Comparison of ENCODE assay signal across 21 cellular contexts in the genomic region with DNA sequence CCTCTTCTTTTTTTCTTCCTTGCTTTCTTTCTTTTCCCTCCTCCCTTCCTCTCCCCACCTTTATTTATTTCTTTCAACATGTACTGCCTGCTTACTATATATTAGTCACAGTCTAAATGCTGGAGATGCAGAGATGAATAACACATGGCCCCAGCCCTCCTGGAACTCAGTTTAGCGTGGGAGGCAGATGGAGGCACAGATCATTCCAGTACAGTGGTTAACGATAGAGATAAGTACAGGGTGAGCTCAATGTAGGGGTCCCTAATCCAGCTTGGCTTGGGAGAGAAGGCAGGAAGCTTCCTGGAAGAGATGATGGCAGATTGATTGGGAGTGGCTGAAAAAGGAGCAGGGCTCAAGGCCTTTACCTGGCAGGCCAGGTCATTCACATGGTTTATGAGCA. TPM values are rescaled to one million over a fixed set of nuclear protein-coding genes. Genes with fewer than 3 reads are reported as not detected.
A peak's percentile ranks its signal among the peaks of the same experiment; 100 is the strongest.
DNase-seq lines count a peak whose midpoint lies in the region; ATAC-seq and TF ChIP-seq lines count a peak whose summit lies in the region.
"Had no signal": no experiment of that assay in that cellular context is flagged by ENCODE, and none has a peak within 500 bp of the region (broad histone marks: within the 10 kb centered on the region; RNA-seq: fewer than 3 reads in every experiment).

No MANE protein-coding gene starts in this region.

- no peaks in the 10 kb centered on the region for H3K36me3 Mint-ChIP-seq in HFFc6 (ENCODE audit: low read depth)
- no peaks in the 10 kb centered on the region for H3K36me3 Mint-ChIP-seq in CD8-positive, alpha-beta memory T cell
- H3K36me3 Mint-ChIP-seq: naive B cell, type B pancreatic cell had no signal

- peaks cover 0 to 9% (median 6%) of the 10 kb centered on the region in 4 donors for H3K4me1 ChIP-seq in sigmoid colon
- H3K4me1 ChIP-seq in CD8-positive, alpha-beta memory T cell (ENCODE audit: insufficient read depth, low read length): peaks cover 24% of the 10 kb centered on the region

- no peaks in the 10 kb centered on the region for H3K9me3 ChIP-seq in sigmoid colon
- H3K9me3 ChIP-seq in CD8-positive, alpha-beta memory T cell (ENCODE audit: low read length): no peaks in the 10 kb centered on the region

- in situ Hi-C loops in brain microvascular endothelial cell (cut with HindIII; ENCODE audit: low pct_ligation_motif_present, low sequenced_read_pairs): no loop called here

- 85% methylated on average over 2 of the region's 2 CpGs for WGBS in sigmoid colon, 2 donors

- no peak for TF ChIP-seq POLR2A in sigmoid colon (IDR thresholded peaks at IDR 0.05)

- intact Hi-C loops in sigmoid colon (cut with DNase I): loop anchor here (5.0 kb wide), 1 partner anchor 67 kb away; no protein-coding TSS in a partner anchor

- H3K4me1 Mint-ChIP-seq in HFFc6 (ENCODE audit: low read depth): peaks cover 43% of the 10 kb centered on the region
- H3K4me1 Mint-ChIP-seq in CD8-positive, alpha-beta memory T cell: peaks cover 40 to 46% (median 41%) of the 10 kb centered on the region in 3 donors

- DNase-seq in HFFc6 (peak; percentile 58), brain microvascular endothelial cell (peak; percentile 50), kidney glomerular epithelial cell (lab: John Stamatoyannopoulos, UW) (peak; percentile 49), occipital lobe (lab: John Stamatoyannopoulos, UW) (no peak), sigmoid colon (no peak)
- DNase-seq in CD8-positive, alpha-beta memory T cell: no peak
- DNase-seq: activated CD4-positive, alpha-beta T cell treated with anti-CD3 and anti-CD28 coated beads for 36 hours; activated naive CD8-positive, alpha-beta T cell treated with anti-CD3 and anti-CD28 coated beads, Interleukin-2, amount 10 ng/mL, durations not matched to agents 7 days and 5 days; hypothalamus; KG1; left ventricle myocardium superior; naive B cell; NCI-H1694 treated with DMSO at 0.1 percent for 48 hours; NCI-H510A treated with DMSO at 0.1 percent for 48 hours; retina; stimulated activated CD4-positive, alpha-beta T cell treated with anti-CD3 and anti-CD28 coated beads, Interleukin-2, amount 100 ng/mL, for 48 hours; T-helper 1 cell had no signal

- H3K27me3 ChIP-seq in brain microvascular endothelial cell (replicated peaks): no peaks in the 10 kb centered on the region
- no peaks in the 10 kb centered on the region for H3K27me3 ChIP-seq in sigmoid colon
- no peaks in the 10 kb centered on the region for H3K27me3 ChIP-seq in CD8-positive, alpha-beta memory T cell (ENCODE audit: insufficient read depth, low read length, poor library complexity, severe bottlenecking)

- CTCF ChIA-PET in CD8-positive, alpha-beta memory T cell (lab: Charles Lee): no interaction called here

- H3K4me3 ChIP-seq in brain microvascular endothelial cell (ENCODE audit: low read depth, low read length) (no peak overlapping the region), sigmoid colon (no peak overlapping the region)
- H3K4me3 ChIP-seq in CD8-positive, alpha-beta memory T cell (ENCODE audit: low read length): no peak overlapping the region

- peaks cover 4% of the 10 kb centered on the region for H3K27me3 Mint-ChIP-seq in HFFc6 (ENCODE audit: insufficient read depth)
- peaks cover 0 to 2% of the 10 kb centered on the region in 2 donors for H3K27me3 Mint-ChIP-seq in CD8-positive, alpha-beta memory T cell
- H3K27me3 Mint-ChIP-seq: activated CD4-positive, alpha-beta T cell treated with anti-CD3 and anti-CD28 coated beads for 36 hours; activated naive CD8-positive, alpha-beta T cell treated with anti-CD3 and anti-CD28 coated beads, Interleukin-2, amount 10 ng/mL, durations not matched to agents 7 days and 5 days; naive B cell; type B pancreatic cell had no signal

- POLR2A ChIA-PET in CD8-positive, alpha-beta memory T cell (lab: Charles Lee): no interaction called here

- H3K36me3 ChIP-seq in brain microvascular endothelial cell (replicated peaks): no peaks in the 10 kb centered on the region
- no peaks in the 10 kb centered on the region for H3K36me3 ChIP-seq in sigmoid colon
- H3K36me3 ChIP-seq in CD8-positive, alpha-beta memory T cell (ENCODE audit: insufficient read depth, low read length): no peaks in the 10 kb centered on the region

- ATAC-seq in HG03432 (IDR thresholded peaks at IDR 0.05; ENCODE audit: unreplicated experiment): no peak
- ATAC-seq: activated CD4-positive, alpha-beta T cell treated with anti-CD3 and anti-CD28 coated beads for 36 hours; left ventricle myocardium superior; Panc1 had no signal

- H3K4me3 Mint-ChIP-seq in HFFc6: peak overlapping the region; percentile 56
- H3K4me3 Mint-ChIP-seq in CD8-positive, alpha-beta memory T cell: no peak overlapping the region
- H3K4me3 Mint-ChIP-seq: activated CD4-positive, alpha-beta T cell treated with anti-CD3 and anti-CD28 coated beads for 36 hours; activated naive CD8-positive, alpha-beta T cell treated with anti-CD3 and anti-CD28 coated beads, Interleukin-2, amount 10 ng/mL, durations not matched to agents 7 days and 5 days; naive B cell; type B pancreatic cell had no signal

- TF ChIP-seq EP300 in sigmoid colon (IDR thresholded peaks at IDR 0.05): no peak

- no peaks in the 10 kb centered on the region for H3K9me3 Mint-ChIP-seq in HFFc6
- no peaks in the 10 kb centered on the region for H3K9me3 Mint-ChIP-seq in CD8-positive, alpha-beta memory T cell
- H3K9me3 Mint-ChIP-seq: naive B cell, type B pancreatic cell had no signal

- H3K27ac ChIP-seq in 22Rv1 (peak overlapping the region; percentile 71), brain microvascular endothelial cell (no peak overlapping the region), sigmoid colon (no peak overlapping the region)
- no peak overlapping the region for H3K27ac ChIP-seq in CD8-positive, alpha-beta memory T cell (ENCODE audit: low read depth, low read length)

- peak overlapping the region; percentile 40 for H3K27ac Mint-ChIP-seq in HFFc6
- peak overlapping the region in 3 of 8 donors; percentile 26 to 40 (median 31) for H3K27ac Mint-ChIP-seq in CD8-positive, alpha-beta memory T cell
- H3K27ac Mint-ChIP-seq: activated CD4-positive, alpha-beta T cell treated with anti-CD3 and anti-CD28 coated beads for 36 hours; activated naive CD8-positive, alpha-beta T cell treated with anti-CD3 and anti-CD28 coated beads, Interleukin-2, amount 10 ng/mL, durations not matched to agents 7 days and 5 days; naive B cell had no signal

- TF ChIP-seq CTCF in 22Rv1 (IDR thresholded peaks at IDR 0.05): no peak
- TF ChIP-seq CTCF in HFFc6 (IDR thresholded peaks at IDR 0.05): no peak
- no peak for TF ChIP-seq CTCF in brain microvascular endothelial cell (IDR thresholded peaks at IDR 0.05; ENCODE audit: low read depth, low read length, missing control alignments)
- TF ChIP-seq CTCF in sigmoid colon (IDR thresholded peaks at IDR 0.05): no peak

RNA-seq across cellular contexts. Expression of a gene that starts 55.6 kb away (rescaled TPM):
- total RNA-seq in HFFc6 (2021; fragmentation: NEBNext Ultra II Directional; extraction: Animal tissue kit (Norgen Biotek cat#: 25700)): 10 to 100 TPM; 15.2 to 19.5 (median 17.8) TPM
- total RNA-seq in occipital lobe (34.5 TPM), sigmoid colon (10 to 100 TPM; 25.9 to 47.1 (median 31.4) TPM)
- 10 to 100 TPM; 46.2 to 62.7 (median 50.4) TPM for polyA plus RNA-seq in sigmoid colon
- total RNA-seq in CD8-positive, alpha-beta memory T cell: 10 to 100 TPM; 46.1 to 46.9 TPM
- 51.9 TPM for polyA plus RNA-seq in CD8-positive, alpha-beta memory T cell

Comparison
In these comparisons a context has a peak if more than half of its experiments do, and no peak if none do; other contexts are left out.
1. DNase-seq: peak in HFFc6 (single experiment), brain microvascular endothelial cell (single experiment) and kidney glomerular epithelial cell (single experiment); none in occipital lobe (single experiment), sigmoid colon (single experiment) and CD8-positive, alpha-beta memory T cell (0 of 5).